8 cellular contexts compared by ENCODE assay signal in the genomic region with DNA sequence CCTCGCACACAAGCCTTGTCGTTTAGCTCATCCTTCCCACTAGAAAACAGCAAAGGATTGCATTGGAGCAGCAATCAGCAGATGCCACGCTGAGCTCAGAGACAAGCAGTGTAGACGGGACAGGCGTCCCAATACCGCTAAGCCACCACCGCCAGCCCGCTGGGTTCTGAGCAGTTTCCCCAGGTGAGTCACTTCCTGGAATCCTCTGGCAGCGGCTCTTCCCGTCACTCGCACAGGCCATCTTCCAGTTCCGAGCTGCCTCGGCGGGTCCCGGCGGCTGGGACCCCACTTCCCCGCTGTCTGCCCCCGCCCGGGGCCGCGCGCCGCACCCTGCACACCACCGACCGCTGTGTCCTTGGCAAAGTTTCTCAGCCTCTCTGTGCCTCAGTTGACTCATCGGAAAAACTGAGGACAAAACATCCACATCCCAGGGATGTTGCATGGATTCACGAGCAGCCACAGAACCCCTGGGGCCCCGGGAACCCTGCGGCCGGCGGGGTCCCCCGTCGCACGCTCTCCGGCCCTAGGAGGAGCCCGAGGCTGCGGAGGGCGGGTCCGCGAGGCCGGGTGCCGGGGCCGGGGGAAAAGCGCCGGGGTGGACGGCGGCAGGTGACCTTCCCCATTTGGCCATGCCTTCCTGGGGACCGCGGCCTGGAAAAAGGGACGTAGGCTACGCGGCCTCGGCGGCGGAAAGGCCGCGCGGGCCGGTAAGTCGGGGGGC. TPM values are rescaled to one million over a fixed set of nuclear protein-coding genes. Genes with fewer than 3 reads are reported as not detected.
A peak's percentile ranks its signal among the peaks of the same experiment; 100 is the strongest.
DNase-seq lines count a peak whose midpoint lies in the region; ATAC-seq and TF ChIP-seq lines count a peak whose summit lies in the region.

No MANE protein-coding gene starts in this region.

- H3K36me3 ChIP-seq in Caco-2 (ENCODE audit: control insufficient read depth, insufficient read depth, low read length), result no peaks in the 10 kb centered on the region

- CTCF ChIA-PET in Caco-2 (lab: Charles Lee), result no interaction called here

- H3K4me1 Mint-ChIP-seq in Caco-2 (ENCODE audit: low read depth, unreplicated experiment), result no peaks in the 10 kb centered on the region

- H3K4me3 ChIP-seq in Caco-2 (ENCODE audit: low read depth, low read length), result peak overlapping the region; percentile 46
- peak overlapping the region; percentile 61 for H3K4me3 ChIP-seq in right cardiac atrium (ENCODE audit: low read length)

- ATAC-seq in GM21360 (IDR thresholded peaks at IDR 0.05; ENCODE audit: unreplicated experiment) (peak; percentile 36), right cardiac atrium (peak; percentile 4 to 29)

- POLR2A ChIA-PET in Caco-2 (lab: Charles Lee), result no interaction called here

- peak overlapping the region; percentile 85 for H3K27ac Mint-ChIP-seq in Caco-2 (ENCODE audit: unreplicated experiment)

- H3K9me3 Mint-ChIP-seq in Caco-2 (ENCODE audit: unreplicated experiment), result no peaks in the 10 kb centered on the region

- H3K4me3 Mint-ChIP-seq in Caco-2 (ENCODE audit: unreplicated experiment), result peak overlapping the region; percentile 94

- H3K4me1 ChIP-seq in Caco-2, result no peaks in the 10 kb centered on the region
- no peaks in the 10 kb centered on the region for H3K4me1 ChIP-seq in right cardiac atrium (ENCODE audit: control insufficient read depth, insufficient read depth, low read length)

- H3K27me3 ChIP-seq in Caco-2 (replicated peaks; ENCODE audit: control insufficient read depth, insufficient read depth, low read length) (no peaks in the 10 kb centered on the region), right cardiac atrium (ENCODE audit: control insufficient read depth, insufficient read depth) (no peaks in the 10 kb centered on the region)

- WGBS in right cardiac atrium, result under 1% methylated on average over 60 of the region's 60 CpGs

- DNase-seq in Caco-2, result peak; percentile 37 to 39
- DNase-seq in HT-29 (ENCODE audit: low spot score), result peak; percentile 68
- DNase-seq in T follicular helper cell (ENCODE audit: low read depth), result peak; percentile 61
- peak; percentile 46 for DNase-seq in amniotic epithelial cell (ENCODE audit: low read depth)
- peak; percentile 42 to 71 (median 63) for DNase-seq in right cardiac atrium
- peak; percentile 73 for DNase-seq in retina
- no peak for DNase-seq in NCI-H1048 (lab: John Stamatoyannopoulos, UW)

- no peaks in the 10 kb centered on the region for H3K27me3 Mint-ChIP-seq in Caco-2 (ENCODE audit: insufficient read depth, unreplicated experiment)

- TF ChIP-seq CTCF in Caco-2 (IDR thresholded peaks at IDR 0.05; ENCODE audit: insufficient read depth in 1 of 2, low read depth in 1 of 2, low read length in 1 of 2, severe bottlenecking in 1 of 2, unreplicated experiment in 1 of 2), result no peak

- intact Hi-C loops in Caco-2 (cut with micrococcal nuclease; ENCODE audit: unreplicated experiment), result no loop called here
- intact Hi-C loops in right cardiac atrium (cut with DNase I), result no loop called here

- no peaks in the 10 kb centered on the region for H3K36me3 Mint-ChIP-seq in Caco-2 (ENCODE audit: insufficient read depth, unreplicated experiment)

- BruUV-seq in Caco-2 (replicated peaks; lab: Mats Ljungman, UMichigan), result no TSS peak

- H3K27ac ChIP-seq in right cardiac atrium (ENCODE audit: low read length), result peak overlapping the region; percentile 81

- H3K9me3 ChIP-seq in Caco-2, result no peaks in the 10 kb centered on the region
- no peaks in the 10 kb centered on the region for H3K9me3 ChIP-seq in right cardiac atrium (ENCODE audit: control insufficient read depth, low read length)

RNA-seq across cellular contexts. Expression of a gene that starts 0.6 kb away (rescaled TPM):
- total RNA-seq in Caco-2 (2022) (22.8 and 26.8 TPM in 2 replicates), right cardiac atrium (10 to 100 TPM; 46.9 to 49.9 (median 49.0) TPM)
- total RNA-seq in HT-29 (2014; rRNA removed; shearing (Covaris generic)), result 24.1 and 31.3 TPM in 2 replicates
- 21.8 TPM for polyA plus RNA-seq in right cardiac atrium

RNA-seq across cellular contexts. Expression of a gene that starts 46.9 kb away (rescaled TPM):
- total RNA-seq in Caco-2 (2022), result 6.3 and 6.5 TPM in 2 replicates
- total RNA-seq in HT-29 (2014; rRNA removed; shearing (Covaris generic)), result 0.05 and 0.36 TPM in 2 replicates
- total RNA-seq in right cardiac atrium, result 1 to 10 TPM; 3.5 to 7.7 (median 4.3) TPM
- 2.7 TPM for polyA plus RNA-seq in right cardiac atrium

RNA-seq across cellular contexts. Expression of a gene that starts 55.8 kb away (rescaled TPM):
- 35.0 and 35.3 TPM in 2 replicates for total RNA-seq in Caco-2 (2022)
- 16.0 and 16.7 TPM in 2 replicates for total RNA-seq in HT-29 (2014; rRNA removed; shearing (Covaris generic))
- 10 to 100 TPM; 21.4 to 28.8 (median 27.5) TPM for total RNA-seq in right cardiac atrium
- 8.0 TPM for polyA plus RNA-seq in right cardiac atrium
